1 cellular context compared by ENCODE assay signal in the genomic region with DNA sequence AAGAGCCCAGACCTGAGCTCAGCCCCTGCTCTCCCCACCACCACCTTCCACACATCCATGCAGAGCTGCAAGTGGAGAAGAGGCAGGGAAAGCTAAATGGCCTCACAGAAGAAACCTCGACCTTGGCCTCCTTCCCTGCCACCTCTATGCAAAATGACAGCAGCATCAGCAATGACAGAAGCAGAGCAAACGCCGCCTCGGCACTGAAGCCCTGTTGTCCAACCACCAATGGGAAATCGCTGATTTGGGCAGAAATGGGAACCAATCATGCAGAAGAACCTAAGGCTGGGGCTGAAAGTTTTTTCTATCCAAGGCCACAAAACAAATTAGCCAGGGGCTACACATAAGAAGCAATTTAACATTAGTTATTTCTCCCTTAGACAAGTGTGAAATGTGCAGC.
TF ChIP-seq lines count a peak whose summit lies in the region.

No MANE protein-coding gene starts in this region.

TF ChIP-seq in GM23338, 12 proteins besides CTCF, POLR2A, EP300 and RAD21 (continued from another document):
- TF ChIP-seq, protein P1, sequence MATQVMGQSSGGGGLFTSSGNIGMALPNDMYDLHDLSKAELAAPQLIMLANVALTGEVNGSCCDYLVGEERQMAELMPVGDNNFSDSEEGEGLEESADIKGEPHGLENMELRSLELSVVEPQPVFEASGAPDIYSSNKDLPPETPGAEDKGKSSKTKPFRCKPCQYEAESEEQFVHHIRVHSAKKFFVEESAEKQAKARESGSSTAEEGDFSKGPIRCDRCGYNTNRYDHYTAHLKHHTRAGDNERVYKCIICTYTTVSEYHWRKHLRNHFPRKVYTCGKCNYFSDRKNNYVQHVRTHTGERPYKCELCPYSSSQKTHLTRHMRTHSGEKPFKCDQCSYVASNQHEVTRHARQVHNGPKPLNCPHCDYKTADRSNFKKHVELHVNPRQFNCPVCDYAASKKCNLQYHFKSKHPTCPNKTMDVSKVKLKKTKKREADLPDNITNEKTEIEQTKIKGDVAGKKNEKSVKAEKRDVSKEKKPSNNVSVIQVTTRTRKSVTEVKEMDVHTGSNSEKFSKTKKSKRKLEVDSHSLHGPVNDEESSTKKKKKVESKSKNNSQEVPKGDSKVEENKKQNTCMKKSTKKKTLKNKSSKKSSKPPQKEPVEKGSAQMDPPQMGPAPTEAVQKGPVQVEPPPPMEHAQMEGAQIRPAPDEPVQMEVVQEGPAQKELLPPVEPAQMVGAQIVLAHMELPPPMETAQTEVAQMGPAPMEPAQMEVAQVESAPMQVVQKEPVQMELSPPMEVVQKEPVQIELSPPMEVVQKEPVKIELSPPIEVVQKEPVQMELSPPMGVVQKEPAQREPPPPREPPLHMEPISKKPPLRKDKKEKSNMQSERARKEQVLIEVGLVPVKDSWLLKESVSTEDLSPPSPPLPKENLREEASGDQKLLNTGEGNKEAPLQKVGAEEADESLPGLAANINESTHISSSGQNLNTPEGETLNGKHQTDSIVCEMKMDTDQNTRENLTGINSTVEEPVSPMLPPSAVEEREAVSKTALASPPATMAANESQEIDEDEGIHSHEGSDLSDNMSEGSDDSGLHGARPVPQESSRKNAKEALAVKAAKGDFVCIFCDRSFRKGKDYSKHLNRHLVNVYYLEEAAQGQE (IDR thresholded peaks at IDR 0.05; ENCODE audit: unreplicated experiment), result no peak
- no peak for TF ChIP-seq ZNF114 (CRISPR knock-in tag; IDR thresholded peaks at IDR 0.05)
